1 cellular context compared by ENCODE assay signal in the genomic region with DNA sequence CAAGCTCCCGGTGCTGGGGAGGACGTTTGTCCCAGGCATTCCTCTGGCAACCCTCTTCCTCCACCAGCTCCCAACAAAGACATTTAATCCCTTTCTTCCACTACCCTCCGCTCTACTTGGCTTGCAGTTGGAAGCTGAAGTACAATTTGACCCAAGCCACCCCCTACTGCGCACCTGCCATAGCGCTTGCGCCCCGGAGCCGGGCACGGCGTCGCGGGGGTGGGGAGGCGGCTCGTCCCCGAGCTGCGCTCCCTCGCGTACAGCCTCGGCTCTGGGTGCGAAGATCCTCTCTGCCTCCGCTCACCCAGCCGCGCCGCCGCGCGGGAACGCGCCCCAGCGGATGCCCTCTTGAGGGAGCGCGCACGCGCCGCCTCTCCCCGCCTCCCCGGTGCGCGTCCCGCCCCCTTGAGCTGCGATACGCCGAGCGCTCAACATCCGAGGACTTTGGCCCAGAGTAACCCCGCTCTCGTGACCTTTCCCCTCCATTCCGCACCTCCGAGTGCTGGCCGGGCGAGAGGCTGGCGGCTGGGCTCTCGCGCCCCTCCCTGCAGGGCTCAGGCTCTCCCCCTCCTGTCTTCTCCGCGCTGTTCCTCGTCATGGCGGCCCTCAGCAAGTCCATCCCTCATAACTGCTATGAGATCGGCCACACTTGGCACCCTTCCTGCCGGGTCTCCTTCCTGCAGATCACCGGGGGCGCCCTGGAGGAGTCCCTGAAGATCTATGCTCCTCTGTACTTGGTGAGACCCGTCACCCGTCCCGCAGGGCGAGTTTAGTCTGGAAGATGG.
A peak's percentile ranks its signal among the peaks of the same experiment; 100 is the strongest.
TF ChIP-seq lines count a peak whose summit lies in the region.

Gene TMEM135 (plus strand): TSS at position 485 of the 785 bp plus-strand sequence. CDS start 112 bp downstream, at position 597.

TF ChIP-seq in HCT116, 20 proteins besides CTCF, POLR2A, EP300 and RAD21:
- TF ChIP-seq, protein P1, sequence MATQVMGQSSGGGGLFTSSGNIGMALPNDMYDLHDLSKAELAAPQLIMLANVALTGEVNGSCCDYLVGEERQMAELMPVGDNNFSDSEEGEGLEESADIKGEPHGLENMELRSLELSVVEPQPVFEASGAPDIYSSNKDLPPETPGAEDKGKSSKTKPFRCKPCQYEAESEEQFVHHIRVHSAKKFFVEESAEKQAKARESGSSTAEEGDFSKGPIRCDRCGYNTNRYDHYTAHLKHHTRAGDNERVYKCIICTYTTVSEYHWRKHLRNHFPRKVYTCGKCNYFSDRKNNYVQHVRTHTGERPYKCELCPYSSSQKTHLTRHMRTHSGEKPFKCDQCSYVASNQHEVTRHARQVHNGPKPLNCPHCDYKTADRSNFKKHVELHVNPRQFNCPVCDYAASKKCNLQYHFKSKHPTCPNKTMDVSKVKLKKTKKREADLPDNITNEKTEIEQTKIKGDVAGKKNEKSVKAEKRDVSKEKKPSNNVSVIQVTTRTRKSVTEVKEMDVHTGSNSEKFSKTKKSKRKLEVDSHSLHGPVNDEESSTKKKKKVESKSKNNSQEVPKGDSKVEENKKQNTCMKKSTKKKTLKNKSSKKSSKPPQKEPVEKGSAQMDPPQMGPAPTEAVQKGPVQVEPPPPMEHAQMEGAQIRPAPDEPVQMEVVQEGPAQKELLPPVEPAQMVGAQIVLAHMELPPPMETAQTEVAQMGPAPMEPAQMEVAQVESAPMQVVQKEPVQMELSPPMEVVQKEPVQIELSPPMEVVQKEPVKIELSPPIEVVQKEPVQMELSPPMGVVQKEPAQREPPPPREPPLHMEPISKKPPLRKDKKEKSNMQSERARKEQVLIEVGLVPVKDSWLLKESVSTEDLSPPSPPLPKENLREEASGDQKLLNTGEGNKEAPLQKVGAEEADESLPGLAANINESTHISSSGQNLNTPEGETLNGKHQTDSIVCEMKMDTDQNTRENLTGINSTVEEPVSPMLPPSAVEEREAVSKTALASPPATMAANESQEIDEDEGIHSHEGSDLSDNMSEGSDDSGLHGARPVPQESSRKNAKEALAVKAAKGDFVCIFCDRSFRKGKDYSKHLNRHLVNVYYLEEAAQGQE (IDR thresholded peaks at IDR 0.05; ENCODE audit: low read depth): no peak
- no peak for TF ChIP-seq ZFX (IDR thresholded peaks at IDR 0.05)
- TF ChIP-seq EZH2 (IDR thresholded peaks at IDR 0.05): no peak
- TF ChIP-seq ATF3 (IDR thresholded peaks at IDR 0.05): no peak
- TF ChIP-seq EZH2phosphoT487 (IDR thresholded peaks at IDR 0.05; ENCODE audit: borderline replicate concordance): no peak
- TF ChIP-seq, protein P2, sequence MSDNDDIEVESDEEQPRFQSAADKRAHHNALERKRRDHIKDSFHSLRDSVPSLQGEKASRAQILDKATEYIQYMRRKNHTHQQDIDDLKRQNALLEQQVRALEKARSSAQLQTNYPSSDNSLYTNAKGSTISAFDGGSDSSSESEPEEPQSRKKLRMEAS (IDR thresholded peaks at IDR 0.05): peak; percentile 96
- TF ChIP-seq, protein P3, sequence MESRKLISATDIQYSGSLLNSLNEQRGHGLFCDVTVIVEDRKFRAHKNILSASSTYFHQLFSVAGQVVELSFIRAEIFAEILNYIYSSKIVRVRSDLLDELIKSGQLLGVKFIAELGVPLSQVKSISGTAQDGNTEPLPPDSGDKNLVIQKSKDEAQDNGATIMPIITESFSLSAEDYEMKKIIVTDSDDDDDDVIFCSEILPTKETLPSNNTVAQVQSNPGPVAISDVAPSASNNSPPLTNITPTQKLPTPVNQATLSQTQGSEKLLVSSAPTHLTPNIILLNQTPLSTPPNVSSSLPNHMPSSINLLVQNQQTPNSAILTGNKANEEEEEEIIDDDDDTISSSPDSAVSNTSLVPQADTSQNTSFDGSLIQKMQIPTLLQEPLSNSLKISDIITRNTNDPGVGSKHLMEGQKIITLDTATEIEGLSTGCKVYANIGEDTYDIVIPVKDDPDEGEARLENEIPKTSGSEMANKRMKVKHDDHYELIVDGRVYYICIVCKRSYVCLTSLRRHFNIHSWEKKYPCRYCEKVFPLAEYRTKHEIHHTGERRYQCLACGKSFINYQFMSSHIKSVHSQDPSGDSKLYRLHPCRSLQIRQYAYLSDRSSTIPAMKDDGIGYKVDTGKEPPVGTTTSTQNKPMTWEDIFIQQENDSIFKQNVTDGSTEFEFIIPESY (IDR thresholded peaks at IDR 0.05; ENCODE audit: extremely low read depth, insufficient replicate concordance, low read length): peak; percentile 33
- peak; percentile 90 for TF ChIP-seq EGR1 (IDR thresholded peaks at IDR 0.05; ENCODE audit: low read depth)
- no peak for TF ChIP-seq JUND (IDR thresholded peaks at IDR 0.05)
- no peak for TF ChIP-seq SRF (IDR thresholded peaks at IDR 0.05; ENCODE audit: low read depth)
- peak; percentile 33; the same call in 1 of the 2 replicates for TF ChIP-seq SIN3A (IDR thresholded peaks at IDR 0.05; ENCODE audit: low read depth)
- TF ChIP-seq CEBPB (IDR thresholded peaks at IDR 0.05; ENCODE audit: low read depth): no peak
- TF ChIP-seq POLR2AphosphoS5 (IDR thresholded peaks at IDR 0.05; ENCODE audit: low read depth, low read length): peak; percentile 91
- TF ChIP-seq ZNF274 (IDR thresholded peaks at IDR 0.05; ENCODE audit: low read depth, low read length): no peak
- TF ChIP-seq YY1 (IDR thresholded peaks at IDR 0.05; ENCODE audit: extremely low read depth, insufficient replicate concordance, low read depth, low read length): peak; percentile 65
- TF ChIP-seq FOSL1 (IDR thresholded peaks at IDR 0.05; ENCODE audit: low read depth): no peak
- TF ChIP-seq CBX3 (IDR thresholded peaks at IDR 0.05; ENCODE audit: low read depth): peak; percentile 91
- TF ChIP-seq ELF1 (IDR thresholded peaks at IDR 0.05; ENCODE audit: borderline replicate concordance, low read depth): no peak
- TF ChIP-seq SP1 (IDR thresholded peaks at IDR 0.05; ENCODE audit: low read depth): 0 out of 2 replicates have a peak, but pooled peaks have one; percentile 43
- no peak for TF ChIP-seq TCF7L2 (IDR thresholded peaks at IDR 0.05; ENCODE audit: borderline replicate concordance, extremely low read depth, insufficient read depth, insufficient read length)
